32 cellular contexts compared by ENCODE assay signal in genomic region chr9:123334639-123335038, GRCh38. TPM values are rescaled to one million over a fixed set of nuclear protein-coding genes. Genes with fewer than 3 reads are reported as not detected.
DNase-seq lines count a peak whose midpoint lies in the region; ATAC-seq and TF ChIP-seq lines count a peak whose summit lies in the region.
"Had no signal": no experiment of that assay in that cellular context is flagged by ENCODE, and none has a peak within 500 bp of the region (broad histone marks: within the 10 kb centered on the region; RNA-seq: fewer than 3 reads in every experiment).

No MANE protein-coding gene starts in this region.

- no peak overlapping the region for H3K4me3 Mint-ChIP-seq in activated B cell treated with CpG ODN at 0.5 μM for 24 hours
- H3K4me3 Mint-ChIP-seq: CD8-positive, alpha-beta T cell had no signal

- H3K27ac Mint-ChIP-seq in activated B cell treated with CpG ODN at 0.5 μM for 24 hours, result peak overlapping the region; percentile 46
- H3K27ac Mint-ChIP-seq: CD8-positive, alpha-beta T cell had no signal

- H3K9ac ChIP-seq in BLaER1 treated with 17β-estradiol and CSF1 and Interleukin-3, amounts not matched to agents 10 nM and 100 nM, result peak overlapping the region in 3 of 11 experiments; percentile 9 to 86 (median 64); a peak in 2 of 22 replicates
- no peak overlapping the region for H3K9ac ChIP-seq in smooth muscle cell (ENCODE audit: low read depth)

- no peak for ATAC-seq in activated B cell treated with CpG ODN at 0.5 μM for 24 hours (ENCODE audit: low read depth)
- ATAC-seq in GM21515 (IDR thresholded peaks at IDR 0.05; ENCODE audit: unreplicated experiment), result no peak
- ATAC-seq: CD8-positive, alpha-beta T cell; GM12878; HCT116 had no signal

- peak overlapping the region in 8 of 11 experiments; percentile 46 to 99 (median 95); a peak in 14 of 22 replicates for H3K27ac ChIP-seq in BLaER1 treated with 17β-estradiol and CSF1 and Interleukin-3, amounts not matched to agents 10 nM and 100 nM
- H3K27ac ChIP-seq in hepatocyte (peak overlapping the region; percentile 85), smooth muscle cell (ENCODE audit: low read depth) (peak overlapping the region; percentile 64), dorsolateral prefrontal cortex (peak overlapping the region in 17 of 59 donors; percentile 19 to 84 (median 75))
- H3K27ac ChIP-seq: C4-2B, HL-60, PC-9, SJSA1 had no signal

- no peak overlapping the region for H2AFZ ChIP-seq in hepatocyte
- no peak overlapping the region for H2AFZ ChIP-seq in smooth muscle cell (ENCODE audit: low read depth)
- H2AFZ ChIP-seq: PC-9 had no signal

- H3F3A ChIP-seq in smooth muscle cell (ENCODE audit: low read depth), result peaks cover 7% of the 10 kb centered on the region

- H3K4me1 ChIP-seq in BLaER1 treated with 17β-estradiol and CSF1 and Interleukin-3, amounts not matched to agents 10 nM and 100 nM, result peaks cover 75 to 100% (median 98%) of the 10 kb centered on the region in 10 experiments
- H3K4me1 ChIP-seq in hepatocyte (ENCODE audit: insufficient read depth), result peaks cover 25% of the 10 kb centered on the region
- peaks cover 16% of the 10 kb centered on the region for H3K4me1 ChIP-seq in smooth muscle cell (ENCODE audit: low read depth)
- H3K4me1 ChIP-seq: Caco-2 had no signal

- 93% methylated on average over 3 of the region's 3 CpGs for WGBS in hepatocyte (ENCODE audit: low lambda C conversion rate, missing lambda C conversion rate)
- 100% methylated on average over 3 of the region's 3 CpGs for WGBS in smooth muscle cell (ENCODE audit: low lambda C conversion rate)

- no peaks in the 10 kb centered on the region for H3K9me2 ChIP-seq in hepatocyte (replicated peaks; ENCODE audit: insufficient read depth)

- peaks cover 75% of the 10 kb centered on the region for H3K4me1 Mint-ChIP-seq in activated B cell treated with CpG ODN at 0.5 μM for 24 hours

- no peak overlapping the region for H3K4me3 ChIP-seq in BLaER1 treated with 17β-estradiol and CSF1 and Interleukin-3, amounts not matched to agents 10 nM and 100 nM
- H3K4me3 ChIP-seq in hepatocyte (no peak overlapping the region), smooth muscle cell (no peak overlapping the region), dorsolateral prefrontal cortex (no peak overlapping the region)
- H3K4me3 ChIP-seq: GM12878, PC-9, SJSA1 had no signal

- H3K9me3 Mint-ChIP-seq in activated B cell treated with CpG ODN at 0.5 μM for 24 hours, result no peaks in the 10 kb centered on the region
- H3K9me3 Mint-ChIP-seq: CD8-positive, alpha-beta T cell; IgD-negative memory B cell had no signal

- no peaks in the 10 kb centered on the region for H3K36me3 ChIP-seq in BLaER1 treated with 17β-estradiol and CSF1 and Interleukin-3, amounts not matched to agents 10 nM and 100 nM
- no peaks in the 10 kb centered on the region for H3K36me3 ChIP-seq in hepatocyte (replicated peaks; ENCODE audit: insufficient read depth, low read depth)
- no peaks in the 10 kb centered on the region for H3K36me3 ChIP-seq in smooth muscle cell (ENCODE audit: low read depth)
- H3K36me3 ChIP-seq: SJSA1 had no signal

- no peaks in the 10 kb centered on the region for H3K9me3 ChIP-seq in BLaER1 treated with 17β-estradiol and CSF1 and Interleukin-3, amounts not matched to agents 10 nM and 100 nM (replicated peaks in 1 of 11)
- H3K9me3 ChIP-seq in hepatocyte (ENCODE audit: low read depth), result no peaks in the 10 kb centered on the region
- H3K9me3 ChIP-seq in smooth muscle cell (replicated peaks; ENCODE audit: low read depth), result no peaks in the 10 kb centered on the region
- H3K9me3 ChIP-seq: Caco-2, SJSA1 had no signal

- H4K20me1 ChIP-seq in BLaER1 treated with 17β-estradiol and CSF1 and Interleukin-3, amounts not matched to agents 10 nM and 100 nM, result no peaks in the 10 kb centered on the region
- no peaks in the 10 kb centered on the region for H4K20me1 ChIP-seq in hepatocyte (ENCODE audit: insufficient read depth, poor library complexity, severe bottlenecking)
- no peaks in the 10 kb centered on the region for H4K20me1 ChIP-seq in smooth muscle cell (ENCODE audit: low read depth)

- CTCF ChIA-PET in activated B cell treated with CpG ODN at 0.5 μM for 24 hours (lab: Charles Lee), result interaction anchor here (0.8 to 1.4 kb wide), 4 partner anchors 8 to 65 kb away, joined by 3 to 4 read pairs (median 4); no protein-coding TSS in a partner anchor

- H3K79me2 ChIP-seq in hepatocyte (no peaks in the 10 kb centered on the region), smooth muscle cell (ENCODE audit: low read depth) (no peaks in the 10 kb centered on the region)

- no peak for DNase-seq in activated B cell treated with CpG ODN at 0.5 μM for 24 hours
- DNase-seq in hepatocyte (ENCODE audit: low spot score), result no peak
- DNase-seq in smooth muscle cell (lab: John Stamatoyannopoulos, UW; ENCODE audit: unreplicated experiment), result no peak
- DNase-seq in dorsolateral prefrontal cortex, result no peak
- DNase-seq in hepatic stellate cell (ENCODE audit: low spot score), result no peak
- no peak for DNase-seq in epidermal melanocyte (ENCODE audit: insufficient read length, low spot score)
- DNase-seq: Caco-2; CD8-positive, alpha-beta T cell; EL; GDM1; Kasumi-1; NCI-H1105; NCI-H1436 treated with DMSO at 0.1 percent for 48 hours; NCI-H1930; NCI-H2107; NCI-H524; NCI-H748 treated with DMSO at 0.1 percent for 48 hours; NK-92 treated with Interleukin-12 subunit alpha and Interleukin-12 subunit beta, amount 100 ng/mL, for 24 hours; PC-9; Right ventricle myocardium superior had no signal

- H3K27me3 ChIP-seq in BLaER1 treated with 17β-estradiol and CSF1 and Interleukin-3, amounts not matched to agents 10 nM and 100 nM, result no peaks in the 10 kb centered on the region
- H3K27me3 ChIP-seq in hepatocyte (no peaks in the 10 kb centered on the region), smooth muscle cell (ENCODE audit: low read depth) (no peaks in the 10 kb centered on the region), dorsolateral prefrontal cortex (no peaks in the 10 kb centered on the region)
- H3K27me3 ChIP-seq: SJSA1 had no signal

- H3K4me2 ChIP-seq in BLaER1 treated with 17β-estradiol and CSF1 and Interleukin-3, amounts not matched to agents 10 nM and 100 nM, result peak overlapping the region; percentile 69 to 95 (median 91); a peak in 21 of 22 replicates
- H3K4me2 ChIP-seq in hepatocyte, result no peak overlapping the region
- peak overlapping the region; percentile 68 for H3K4me2 ChIP-seq in smooth muscle cell
- H3K4me2 ChIP-seq: PC-9 had no signal

- POLR2A ChIA-PET in activated B cell treated with CpG ODN at 0.5 μM for 24 hours (lab: Charles Lee), result interaction anchor here (1.3 to 13.0 kb wide), 2 partner anchors 13 to 71 kb away, joined by 4 to 304 read pairs; no protein-coding TSS in a partner anchor

- TF ChIP-seq CTCF in activated B cell treated with CpG ODN at 0.5 μM for 24 hours (IDR thresholded peaks at IDR 0.05), result no peak
- TF ChIP-seq CTCF in hepatocyte (IDR thresholded peaks at IDR 0.05; ENCODE audit: poor library complexity), result no peak
- no peak for TF ChIP-seq CTCF in smooth muscle cell (IDR thresholded peaks at IDR 0.05; ENCODE audit: borderline replicate concordance, insufficient read depth, poor library complexity, severe bottlenecking)
- TF ChIP-seq CTCF in dorsolateral prefrontal cortex (IDR thresholded peaks at IDR 0.05 in 54 of 56, conservative IDR thresholded peaks at IDR 0.05 in 2 of 56; ENCODE audit: low read depth in 1 of 56, partially characterized antibody in 56 of 56), result no peak

- intact Hi-C loops in activated B cell treated with CpG ODN at 0.5 μM for 24 hours (cut with micrococcal nuclease), result loop anchor here (1.0 kb wide), 1 partner anchor 26 kb away; no protein-coding TSS in a partner anchor
- intact Hi-C loops in dorsolateral prefrontal cortex (cut with DNase I), result loop anchor here in 1 of 2 donors (5.0 kb wide), 1 partner anchor 67 kb away; the partner anchor contains the start of gene STRBP

- H3K36me3 Mint-ChIP-seq in activated B cell treated with CpG ODN at 0.5 μM for 24 hours (ENCODE audit: low read depth), result no peaks in the 10 kb centered on the region
- H3K36me3 Mint-ChIP-seq: CD8-positive, alpha-beta T cell; IgD-negative memory B cell had no signal

- no peaks in the 10 kb centered on the region for H3K27me3 Mint-ChIP-seq in activated B cell treated with CpG ODN at 0.5 μM for 24 hours
- H3K27me3 Mint-ChIP-seq: IgD-negative memory B cell had no signal

RNA-seq across cellular contexts. Expression of gene CRB2, which starts 21.4 kb away (rescaled TPM):
- total RNA-seq in activated B cell treated with CpG ODN at 0.5 μM for 24 hours (1.0 and 1.2 TPM in 2 replicates), hepatocyte (5.6 and 7.0 TPM in 2 replicates), smooth muscle cell (3.1 and 3.8 TPM in 2 replicates), dorsolateral prefrontal cortex (100 to 1,000 TPM in 1 of 120 experiments, 10 to 100 TPM in 119; 14.5 to 102 (median 32.1) TPM)
- polyA plus RNA-seq in hepatocyte (5.5 and 7.6 TPM in 2 replicates), smooth muscle cell (0.87 and 1.7 TPM in 2 replicates)
- total RNA-seq: CD8-positive, alpha-beta T cell; H4; M059J; PC-9; Right ventricle myocardium superior; RPMI7951; SJSA1 had no signal
- polyA plus RNA-seq: AG04450, IgD-negative memory B cell had no signal
